ENCODE assay signal across 20 cellular contexts in genomic region chr3:44120721-44121582, GRCh38.
DNase-seq lines count a peak whose midpoint lies in the region; ATAC-seq and TF ChIP-seq lines count a peak whose summit lies in the region.
"Had no signal": no experiment of that assay in that cellular context is flagged by ENCODE, and none has a peak within 500 bp of the region (broad histone marks: within the 10 kb centered on the region; RNA-seq: fewer than 3 reads in every experiment).

No MANE protein-coding gene starts in this region.

- no peaks in the 10 kb centered on the region for H3K36me3 ChIP-seq in thyroid gland
- no peaks in the 10 kb centered on the region for H3K36me3 ChIP-seq in psoas muscle (ENCODE audit: insufficient read depth in 1 of 2, low read depth in 1 of 2)
- H3K36me3 ChIP-seq: tibial artery had no signal

- intact Hi-C loops in dorsolateral prefrontal cortex (cut with DNase I) (no loop called here), right cardiac atrium (cut with DNase I) (no loop called here), thyroid gland (cut with DNase I) (no loop called here), psoas muscle (cut with DNase I) (no loop called here)

- no peaks in the 10 kb centered on the region for H3K9me3 ChIP-seq in right cardiac atrium (ENCODE audit: control insufficient read depth, low read length)
- H3K9me3 ChIP-seq in thyroid gland = no peaks in the 10 kb centered on the region
- no peaks in the 10 kb centered on the region for H3K9me3 ChIP-seq in psoas muscle
- H3K9me3 ChIP-seq: tibial artery had no signal

- peaks cover 2% of the 10 kb centered on the region for H3K4me1 ChIP-seq in right cardiac atrium (ENCODE audit: control insufficient read depth, insufficient read depth, low read length)
- peaks cover 46 to 69% of the 10 kb centered on the region in 2 donors for H3K4me1 ChIP-seq in thyroid gland
- no peaks in the 10 kb centered on the region for H3K4me1 ChIP-seq in psoas muscle
- H3K4me1 ChIP-seq: tibial artery had no signal

- H3K27me3 ChIP-seq in dorsolateral prefrontal cortex (peaks cover 0 to 3% (median 0%) of the 10 kb centered on the region in 45 donors), right cardiac atrium (ENCODE audit: control insufficient read depth, insufficient read depth) (no peaks in the 10 kb centered on the region), thyroid gland (no peaks in the 10 kb centered on the region), psoas muscle (ENCODE audit: insufficient read depth in 3 of 3, low read length in 2 of 3) (no peaks in the 10 kb centered on the region)
- H3K27me3 ChIP-seq: tibial artery had no signal

- peak; percentile 58 to 64 for ATAC-seq in right cardiac atrium
- ATAC-seq in psoas muscle = no peak
- ATAC-seq: left colon had no signal

- peak in 1 of 2 donors; percentile 48 for TF ChIP-seq POLR2A in thyroid gland (IDR thresholded peaks at IDR 0.05)

- H3K27ac ChIP-seq in dorsolateral prefrontal cortex = peak overlapping the region in 37 of 59 donors; percentile 2 to 73 (median 51)
- no peak overlapping the region for H3K27ac ChIP-seq in right cardiac atrium (ENCODE audit: low read length)
- H3K27ac ChIP-seq in thyroid gland = peak overlapping the region; percentile 87 to 98 (median 96)
- H3K27ac ChIP-seq in psoas muscle = no peak overlapping the region
- H3K27ac ChIP-seq: skin epidermis, tibial artery, VCaP had no signal

- 43% methylated on average over 6 of the region's 6 CpGs for WGBS in right cardiac atrium
- WGBS in thyroid gland, 2 donors = 41 to 44% methylated on average over 6 of the region's 6 CpGs
- 45 to 56% (median 53%) methylated on average over 6 of the region's 6 CpGs for WGBS in psoas muscle, 3 donors

- DNase-seq in LHCN-M2 (ENCODE audit: low read depth) (peak; percentile 63), dorsolateral prefrontal cortex (peak in 2 of 10 donors; percentile 33 to 43), right cardiac atrium (peak; percentile 42 to 68 (median 59)), thyroid gland (peak; percentile 99), NCI-H526 treated with DMSO at 0.1 percent for 48 hours (lab: John Stamatoyannopoulos, UW) (no peak), psoas muscle (no peak)
- no peak for DNase-seq in activated CD4-positive, CD25-positive, alpha-beta regulatory T cell treated with anti-CD3 and anti-CD28 coated beads, Interleukin-2, amount 50 U/mL, for 72 hours
- DNase-seq: activated CD4-positive, alpha-beta memory T cell treated with anti-CD3 and anti-CD28 coated beads, Interleukin-2, amount 10 ng/mL, durations not matched to agents 7 days and 5 days; activated T-cell treated with anti-CD3 and anti-CD28 coated beads, Interleukin-2, amount 50 U/mL, for 48 hours; GF-D8; GOT3; IMR-90; left colon; NCI-H2081 treated with DMSO at 0.1 percent for 48 hours; NCI-H524; stimulated activated CD4-positive, alpha-beta T cell treated with anti-CD3 and anti-CD28 coated beads, Interleukin-4, amount 100 ng/mL, for 24 hours; stimulated activated CD8-positive, alpha-beta memory T cell treated with anti-CD3 and anti-CD28 coated beads, Interleukin-4, amount 100 ng/mL, for 48 hours; tibial artery had no signal

- H3K4me3 ChIP-seq in dorsolateral prefrontal cortex (no peak overlapping the region), right cardiac atrium (ENCODE audit: low read length) (no peak overlapping the region), thyroid gland (replicated peaks in 1 of 3) (no peak overlapping the region), psoas muscle (no peak overlapping the region)
- H3K4me3 ChIP-seq: skin epidermis, tibial artery had no signal

- TF ChIP-seq CTCF in dorsolateral prefrontal cortex (IDR thresholded peaks at IDR 0.05 in 54 of 56, conservative IDR thresholded peaks at IDR 0.05 in 2 of 56; ENCODE audit: low read depth in 1 of 56, partially characterized antibody in 56 of 56) = no peak
- no peak for TF ChIP-seq CTCF in thyroid gland (IDR thresholded peaks at IDR 0.05)
- no peak for TF ChIP-seq CTCF in psoas muscle (IDR thresholded peaks at IDR 0.05)

Comparison
In these comparisons a context has a peak if more than half of its experiments do, and no peak if none do; other contexts are left out.
1. DNase-seq: peak in LHCN-M2 (single experiment), right cardiac atrium (3 of 3) and thyroid gland (2 of 2); none in NCI-H526 treated with DMSO at 0.1 percent for 48 hours (single experiment), psoas muscle (0 of 2) and activated CD4-positive, CD25-positive, alpha-beta regulatory T cell treated with anti-CD3 and anti-CD28 coated beads, Interleukin-2, amount 50 U/mL, for 72 hours (single experiment).
2. H3K27ac ChIP-seq: peak in dorsolateral prefrontal cortex (37 of 59) and thyroid gland (3 of 3); none in right cardiac atrium (single experiment) and psoas muscle (single experiment).
3. ATAC-seq: peak in right cardiac atrium (2 of 2); none in psoas muscle (0 of 4).